ENCODE assay signal across 8 cellular contexts in genomic region chr22:19524170-19525115, GRCh38. TPM values are rescaled to one million over a fixed set of nuclear protein-coding genes. Genes with fewer than 3 reads are reported as not detected.
DNase-seq lines count a peak whose midpoint lies in the region; ATAC-seq and TF ChIP-seq lines count a peak whose summit lies in the region.

CLDN5 (minus strand) TSS chr22:19524410; CDS start chr22:19524255, 155 bp downstream.

- in situ Hi-C loops in gastrocnemius medialis (cut with MboI; ENCODE audit: low sequenced_read_pairs in 4 of 4) = loop anchor here in 1 of 4 donors (25.0 kb wide), 1 partner anchor 537 kb away; no protein-coding TSS in a partner anchor

- TF ChIP-seq CTCF in right atrium auricular region (IDR thresholded peaks at IDR 0.05) (no peak), gastrocnemius medialis (IDR thresholded peaks at IDR 0.05 in 4 of 5, conservative IDR thresholded peaks at IDR 0.05 in 1 of 5) (no peak)

- DNase-seq in activated effector memory CD4-positive, alpha-beta T cell treated with anti-CD3 and anti-CD28 coated beads, Interleukin-2, amount 50 U/mL, for 16 hours = peak; percentile 61
- no peak for DNase-seq in activated effector memory CD4-positive, alpha-beta T cell treated with Interleukin-2 at 50 U/mL for 16 hours
- peak; percentile 47 for DNase-seq in activated naive CD8-positive, alpha-beta T cell treated with anti-CD3 and anti-CD28 coated beads, Interleukin-2, amount 10 ng/mL, durations not matched to agents 7 days and 5 days
- DNase-seq in right atrium auricular region (ENCODE audit: low spot score) (no peak), gastrocnemius medialis (no peak), NCI-H1048 (lab: John Stamatoyannopoulos, UW) (no peak)

- H3K9me3 ChIP-seq in right atrium auricular region (no peaks in the 10 kb centered on the region), gastrocnemius medialis (no peaks in the 10 kb centered on the region)

- H3K9me3 Mint-ChIP-seq in activated naive CD8-positive, alpha-beta T cell treated with anti-CD3 and anti-CD28 coated beads, Interleukin-2, amount 10 ng/mL, durations not matched to agents 7 days and 5 days = no peaks in the 10 kb centered on the region

- H3K4me1 Mint-ChIP-seq in activated naive CD8-positive, alpha-beta T cell treated with anti-CD3 and anti-CD28 coated beads, Interleukin-2, amount 10 ng/mL, durations not matched to agents 7 days and 5 days = peaks cover 2% of the 10 kb centered on the region

- H3K4me3 Mint-ChIP-seq in activated naive CD8-positive, alpha-beta T cell treated with anti-CD3 and anti-CD28 coated beads, Interleukin-2, amount 10 ng/mL, durations not matched to agents 7 days and 5 days = peak within 1 kb of the TSS; percentile 70

- H3K27me3 ChIP-seq in right atrium auricular region = peaks cover 0 to 9% of the 10 kb centered on the region in 2 donors
- peaks cover 18 to 26% (median 24%) of the 10 kb centered on the region in 3 donors for H3K27me3 ChIP-seq in gastrocnemius medialis

- peaks cover 1% of the 10 kb centered on the region for H3K36me3 Mint-ChIP-seq in activated naive CD8-positive, alpha-beta T cell treated with anti-CD3 and anti-CD28 coated beads, Interleukin-2, amount 10 ng/mL, durations not matched to agents 7 days and 5 days

- peak; percentile 15 for ATAC-seq in activated naive CD8-positive, alpha-beta T cell treated with anti-CD3 and anti-CD28 coated beads, Interleukin-2, amount 10 ng/mL, durations not matched to agents 7 days and 5 days (ENCODE audit: low read depth)
- ATAC-seq in gastrocnemius medialis (peak; percentile 24 to 28), HG03095 (IDR thresholded peaks at IDR 0.05; ENCODE audit: unreplicated experiment) (no peak), HG03354 (IDR thresholded peaks at IDR 0.05; ENCODE audit: poor library complexity, severe bottlenecking, unreplicated experiment) (no peak)

- peaks cover 24% of the 10 kb centered on the region for H3K27me3 Mint-ChIP-seq in activated naive CD8-positive, alpha-beta T cell treated with anti-CD3 and anti-CD28 coated beads, Interleukin-2, amount 10 ng/mL, durations not matched to agents 7 days and 5 days

- POLR2A ChIA-PET in activated naive CD8-positive, alpha-beta T cell treated with anti-CD3 and anti-CD28 coated beads, Interleukin-2, amount 10 ng/mL, durations not matched to agents 7 days and 5 days (lab: Charles Lee) = no interaction called here

- H3K27ac ChIP-seq in right atrium auricular region (peak within 1 kb of the TSS; percentile 76 to 78), gastrocnemius medialis (peak within 1 kb of the TSS; percentile 61 to 85 (median 79))

- peak; percentile 47 to 82 for TF ChIP-seq POLR2A in gastrocnemius medialis (IDR thresholded peaks at IDR 0.05)

- H3K4me1 ChIP-seq in right atrium auricular region = peaks cover 0 to 34% of the 10 kb centered on the region in 2 donors
- H3K4me1 ChIP-seq in gastrocnemius medialis = peaks cover 0 to 8% of the 10 kb centered on the region in 2 donors

- H3K27ac Mint-ChIP-seq in activated naive CD8-positive, alpha-beta T cell treated with anti-CD3 and anti-CD28 coated beads, Interleukin-2, amount 10 ng/mL, durations not matched to agents 7 days and 5 days = no peak within 1 kb of the TSS

- H3K36me3 ChIP-seq in right atrium auricular region (no peaks in the 10 kb centered on the region), gastrocnemius medialis (no peaks in the 10 kb centered on the region)

- H3K4me3 ChIP-seq in right atrium auricular region (peak within 1 kb of the TSS; percentile 39 to 51), gastrocnemius medialis (peak within 1 kb of the TSS; percentile 49 to 57 (median 52))

- intact Hi-C loops in gastrocnemius medialis (cut with DNase I; ENCODE audit: low total_unique reads) = loop anchor here (5.0 kb wide), 1 partner anchor 53 kb away; no protein-coding TSS in a partner anchor

RNA-seq across cellular contexts. Expression of gene CLDN5, which starts in this region (rescaled TPM):
- total RNA-seq in activated naive CD8-positive, alpha-beta T cell treated with anti-CD3 and anti-CD28 coated beads, Interleukin-2, amount 10 ng/mL, durations not matched to agents 7 days and 5 days = not detected
- total RNA-seq in right atrium auricular region = 10 to 100 TPM; 16.7 to 44.3 TPM
- total RNA-seq in gastrocnemius medialis = 100 to 1,000 TPM in 2 of 4 donors, 10 to 100 TPM in 2; 40.4 to 108 (median 89.6) TPM

Comparison
In these comparisons a context has a peak if more than half of its experiments do, and no peak if none do; other contexts are left out.
1. RNA of gene CLDN5 (total RNA-seq): 40.4 to 108 TPM in gastrocnemius medialis and 16.7 to 44.3 TPM in right atrium auricular region; not detected in activated naive CD8-positive, alpha-beta T cell treated with anti-CD3 and anti-CD28 coated beads, Interleukin-2, amount 10 ng/mL, durations not matched to agents 7 days and 5 days; every median in the first group is over 10 times any median in the second.
2. Peak in DNase-seq and ATAC-seq in activated naive CD8-positive, alpha-beta T cell treated with anti-CD3 and anti-CD28 coated beads, Interleukin-2, amount 10 ng/mL, durations not matched to agents 7 days and 5 days; RNA of the gene not detected or under 1 TPM.
3. ATAC-seq: peak in gastrocnemius medialis (2 of 2); none in HG03095 (single experiment) and HG03354 (single experiment).